In genomic region chr2:225274751-225275150, GRCh38 we compare ENCODE assay signal across 12 cellular contexts.
A peak's percentile ranks its signal among the peaks of the same experiment; 100 is the strongest.
DNase-seq lines count a peak whose midpoint lies in the region; ATAC-seq, FAIRE-seq and TF ChIP-seq lines count a peak whose summit lies in the region.
"Had no signal": no experiment of that assay in that cellular context is flagged by ENCODE, and none has a peak within 500 bp of the region (broad histone marks: within the 10 kb centered on the region; RNA-seq: fewer than 3 reads in every experiment).

No MANE protein-coding gene starts in this region.

- H3K36me3 Mint-ChIP-seq in neural progenitor cell, result no peaks in the 10 kb centered on the region

- no peak overlapping the region for H3K4me3 Mint-ChIP-seq in neural progenitor cell

- H3K27me3 ChIP-seq in neural progenitor cell (no peaks in the 10 kb centered on the region), heart right ventricle (no peaks in the 10 kb centered on the region)
- H3K27me3 ChIP-seq: spleen had no signal

- WGBS in heart right ventricle, 2 donors, result 5 to 10% methylated on average over 1 of the region's 1 CpG

- H3K36me3 ChIP-seq in neural progenitor cell (no peaks in the 10 kb centered on the region), heart right ventricle (no peaks in the 10 kb centered on the region)
- H3K36me3 ChIP-seq: spleen had no signal

- H3K27ac ChIP-seq in neural progenitor cell (no peak overlapping the region), heart right ventricle (no peak overlapping the region)
- H3K27ac ChIP-seq: spleen had no signal

- intact Hi-C loops in heart right ventricle (cut with DNase I), result loop anchor here in 2 of 10 donors (2.0 to 10.0 kb wide), 2 partner anchors 48 to 390 kb away; no protein-coding TSS in a partner anchor

- H3K79me2 ChIP-seq in neural progenitor cell (ENCODE audit: low read depth), result no peaks in the 10 kb centered on the region

- H3F3A ChIP-seq in neural progenitor cell (ENCODE audit: low read depth), result no peaks in the 10 kb centered on the region

- H3K4me1 ChIP-seq in neural progenitor cell (no peaks in the 10 kb centered on the region), heart right ventricle (no peaks in the 10 kb centered on the region)

- peaks cover 4% of the 10 kb centered on the region for H3K9me3 Mint-ChIP-seq in neural progenitor cell

- H3K27me3 Mint-ChIP-seq in neural progenitor cell (ENCODE audit: insufficient read depth, low read depth), result no peaks in the 10 kb centered on the region

- H3K9ac ChIP-seq in neural progenitor cell, result no peak overlapping the region

- H3K9me3 ChIP-seq in neural progenitor cell (ENCODE audit: low read depth) (no peaks in the 10 kb centered on the region), heart right ventricle (peaks cover 0 to 41% (median 7%) of the 10 kb centered on the region in 11 donors)

- TF ChIP-seq CTCF in fibroblast of mammary gland (conservative IDR thresholded peaks at IDR 0.05; ENCODE audit: control insufficient read depth, insufficient read depth, low read depth, low read length), result no peak
- TF ChIP-seq CTCF in neural progenitor cell (IDR thresholded peaks at IDR 0.05), result no peak
- no peak for TF ChIP-seq CTCF in heart right ventricle (IDR thresholded peaks at IDR 0.05)

- no peak overlapping the region for H3K4me2 ChIP-seq in neural progenitor cell

- ATAC-seq in HG03175 (IDR thresholded peaks at IDR 0.05; ENCODE audit: unreplicated experiment) (peak; percentile 40), heart right ventricle (no peak)

- peak; percentile 5 for FAIRE-seq in GM12891 (lab: Jason Lieb, UNC)

- H3K4me3 ChIP-seq in fibroblast of mammary gland (ENCODE audit: control insufficient read depth, low read depth, low read length), result no peak overlapping the region
- H3K4me3 ChIP-seq in neural progenitor cell, result no peak overlapping the region
- no peak overlapping the region for H3K4me3 ChIP-seq in heart right ventricle
- H3K4me3 ChIP-seq: spleen had no signal

- DNase-seq in GM12891 (ENCODE audit: insufficient read length, low spot score) (no peak), NCI-H345 treated with DMSO at 0.1 percent for 48 hours (lab: John Stamatoyannopoulos, UW; ENCODE audit: unreplicated experiment) (peak; percentile 79), fibroblast of mammary gland (ENCODE audit: low read depth) (peak; percentile 65), hypothalamus (lab: John Stamatoyannopoulos, UW) (no peak), neural progenitor cell (ENCODE audit: low spot score) (no peak), nucleus accumbens (lab: John Stamatoyannopoulos, UW) (no peak), heart right ventricle (no peak)
- DNase-seq: GF-D8, NCI-H774, spleen, trophoblast cell had no signal

- no peak overlapping the region for H3K27ac Mint-ChIP-seq in neural progenitor cell

- H3K4me1 Mint-ChIP-seq in neural progenitor cell, result no peaks in the 10 kb centered on the region

- no peak for TF ChIP-seq POLR2A in GM12891 (IDR thresholded peaks at IDR 0.05; ENCODE audit: low read depth, low read length)

- no peaks in the 10 kb centered on the region for H4K20me1 ChIP-seq in neural progenitor cell (ENCODE audit: low read depth)

- H2AFZ ChIP-seq in neural progenitor cell (replicated peaks), result no peak overlapping the region

TF ChIP-seq in GM12891, 5 proteins besides CTCF, POLR2A, EP300 and RAD21:
- TF ChIP-seq PAX5 (IDR thresholded peaks at IDR 0.05; ENCODE audit: insufficient read depth, low read length, severe bottlenecking), result no peak
- no peak for TF ChIP-seq TAF1 (IDR thresholded peaks at IDR 0.05; ENCODE audit: low read depth, low read length)
- TF ChIP-seq POU2F2 (IDR thresholded peaks at IDR 0.05; ENCODE audit: low read depth, low read length), result no peak
- TF ChIP-seq POLR2AphosphoS5 (IDR thresholded peaks at IDR 0.05; ENCODE audit: low read depth, low read length), result no peak
- TF ChIP-seq SPI1 (IDR thresholded peaks at IDR 0.05; ENCODE audit: low read depth, low read length), result no peak
TF ChIP-seq in GM12891: peak in this region for 0.

Comparison
In these comparisons a context has a peak if more than half of its experiments do, and no peak if none do; other contexts are left out.
1. DNase-seq: peak in NCI-H345 treated with DMSO at 0.1 percent for 48 hours (single experiment) and fibroblast of mammary gland (single experiment); none in GM12891 (single experiment), hypothalamus (0 of 51), neural progenitor cell (single experiment), nucleus accumbens (0 of 56) and heart right ventricle (0 of 2).